Comparison of ENCODE assay signal across 8 cellular contexts in genomic region chr5:181222630-181223040, GRCh38. TPM values are rescaled to one million over a fixed set of nuclear protein-coding genes. Genes with fewer than 3 reads are reported as not detected.
DNase-seq lines count a peak whose midpoint lies in the region; TF ChIP-seq lines count a peak whose summit lies in the region.

No MANE protein-coding gene starts in this region.

- H3K36me3 ChIP-seq in NT2/D1 (ENCODE audit: insufficient read depth, insufficient read length, low read length) (peaks cover 17% of the 10 kb centered on the region), endodermal cell (ENCODE audit: control insufficient read depth, insufficient read depth, low read length) (peaks cover 13% of the 10 kb centered on the region), neural progenitor cell (no peaks in the 10 kb centered on the region)

- H3K27me3 ChIP-seq in NT2/D1 (ENCODE audit: insufficient read depth, insufficient read length) (no peaks in the 10 kb centered on the region), endodermal cell (ENCODE audit: control insufficient read depth, insufficient read depth, low read length, poor library complexity, severe bottlenecking) (no peaks in the 10 kb centered on the region), neural progenitor cell (peaks cover 4% of the 10 kb centered on the region)

- H3K4me1 Mint-ChIP-seq in endodermal cell = peaks cover 6% of the 10 kb centered on the region
- peaks cover 45% of the 10 kb centered on the region for H3K4me1 Mint-ChIP-seq in neural progenitor cell

- peaks cover 54% of the 10 kb centered on the region for H3F3A ChIP-seq in neural progenitor cell (ENCODE audit: low read depth)

- H3K79me2 ChIP-seq in neural progenitor cell (ENCODE audit: low read depth) = peaks cover 38% of the 10 kb centered on the region

- WGBS in endodermal cell (ENCODE audit: insufficient coverage in 1 of 2, insufficient read length in 1 of 2), 2 experiments = 0% methylated on average over 11 to 18 of the region's 18 CpGs

- H3K9me3 ChIP-seq in NT2/D1 (ENCODE audit: insufficient read depth, low read length) (no peaks in the 10 kb centered on the region), endodermal cell (ENCODE audit: control insufficient read depth, low read length) (no peaks in the 10 kb centered on the region), neural progenitor cell (ENCODE audit: low read depth) (no peaks in the 10 kb centered on the region)

- peak overlapping the region; percentile 23 for H2AFZ ChIP-seq in neural progenitor cell (replicated peaks)

- H3K4me3 ChIP-seq in GM12865 (ENCODE audit: low read depth, low read length) (peak overlapping the region; percentile 90), NT2/D1 (ENCODE audit: insufficient read length, low read depth) (peak overlapping the region; percentile 80), endodermal cell (ENCODE audit: low read length) (peak overlapping the region; percentile 93), neural progenitor cell (peak overlapping the region; percentile 100)

- peak overlapping the region; percentile 89 for H3K4me2 ChIP-seq in neural progenitor cell

- peaks cover 3% of the 10 kb centered on the region for H4K20me1 ChIP-seq in neural progenitor cell (ENCODE audit: low read depth)

- H3K36me3 Mint-ChIP-seq in endodermal cell (ENCODE audit: low read depth) (peaks cover 9% of the 10 kb centered on the region), neural progenitor cell (peaks cover 12% of the 10 kb centered on the region)

- no peak for TF ChIP-seq CTCF in GM12865 (IDR thresholded peaks at IDR 0.05; ENCODE audit: insufficient read depth, low read depth, low read length, missing control alignments)
- TF ChIP-seq CTCF in endodermal cell (conservative IDR thresholded peaks at IDR 0.05) = no peak
- no peak for TF ChIP-seq CTCF in neural progenitor cell (IDR thresholded peaks at IDR 0.05)

- H3K27ac Mint-ChIP-seq in endodermal cell (peak overlapping the region; percentile 95), neural progenitor cell (peak overlapping the region; percentile 76)

- H3K9ac ChIP-seq in NT2/D1 (ENCODE audit: insufficient read length, low read depth) = peak overlapping the region; percentile 97
- H3K9ac ChIP-seq in endodermal cell (ENCODE audit: extremely low read depth, low read length, poor library complexity, severe bottlenecking) = peak overlapping the region; percentile 50
- H3K9ac ChIP-seq in neural progenitor cell = no peak overlapping the region

- H3K27me3 Mint-ChIP-seq in endodermal cell (ENCODE audit: insufficient read depth) (peaks cover 12% of the 10 kb centered on the region), neural progenitor cell (ENCODE audit: insufficient read depth, low read depth) (peaks cover 37% of the 10 kb centered on the region)

- H3K4me1 ChIP-seq in NT2/D1 (ENCODE audit: insufficient read depth, insufficient read length) (peaks cover 5% of the 10 kb centered on the region), endodermal cell (ENCODE audit: control insufficient read depth, insufficient read depth, low read length) (peaks cover 2% of the 10 kb centered on the region), neural progenitor cell (peaks cover 7% of the 10 kb centered on the region)

- H3K4me3 Mint-ChIP-seq in endodermal cell = peak overlapping the region; percentile 92
- H3K4me3 Mint-ChIP-seq in neural progenitor cell = peak overlapping the region; percentile 99

- DNase-seq in GM12865 (ENCODE audit: low read depth) = no peak
- DNase-seq in NT2/D1 (ENCODE audit: low read depth, low spot score) = no peak
- no peak for DNase-seq in endodermal cell
- no peak for DNase-seq in neural progenitor cell (ENCODE audit: low spot score)
- no peak for DNase-seq in stimulated activated naive CD4-positive, alpha-beta T cell treated with Interleukin-2 at 50 U/mL for 16 hours (lab: John Stamatoyannopoulos, UW)
- DNase-seq in NCI-H2171 (lab: John Stamatoyannopoulos, UW) = no peak
- no peak for DNase-seq in stimulated activated CD4-positive, alpha-beta T cell treated with anti-CD3 and anti-CD28 coated beads, Interleukin-2, amount 100 ng/mL, for 24 hours
- no peak for DNase-seq in NCI-H2107 treated with DMSO at 0.1 percent for 48 hours (lab: John Stamatoyannopoulos, UW; ENCODE audit: unreplicated experiment)

- H3K27ac ChIP-seq in endodermal cell (ENCODE audit: low read depth, low read length) = peak overlapping the region; percentile 92
- H3K27ac ChIP-seq in neural progenitor cell = peak overlapping the region; percentile 10

- H3K9me3 Mint-ChIP-seq in endodermal cell = no peaks in the 10 kb centered on the region
- H3K9me3 Mint-ChIP-seq in neural progenitor cell = peaks cover 16% of the 10 kb centered on the region

RNA-seq across cellular contexts. Expression of gene TRIM41, which starts 0.4 kb away (rescaled TPM):
- 10 to 100 TPM; 37.5 to 41.7 TPM for total RNA-seq in endodermal cell
- 29.1 TPM for polyA plus RNA-seq in endodermal cell (2013, experiment 1 of 2)
- 23.7 TPM for polyA plus RNA-seq in endodermal cell (2013, experiment 2 of 2)
- 8.1 and 24.2 TPM in 2 replicates for total RNA-seq in neural progenitor cell (ENCODE audit: low replicate concordance)

RNA-seq across cellular contexts. Expression of gene TRIM7, which starts 17.6 kb away (rescaled TPM):
- not detected for total RNA-seq in endodermal cell
- polyA plus RNA-seq in endodermal cell (2013, experiment 1 of 2) = 0.21 TPM
- 0.29 TPM for polyA plus RNA-seq in endodermal cell (2013, experiment 2 of 2)
- total RNA-seq in neural progenitor cell (ENCODE audit: low replicate concordance) = not detected in 2 replicates

RNA-seq across cellular contexts. Expression of gene RACK1, which starts 21.1 kb away (rescaled TPM):
- total RNA-seq in endodermal cell (1,000 to 10,000 TPM; 1,942 to 1,975 TPM), neural progenitor cell (ENCODE audit: low replicate concordance) (2,816 and 3,567 TPM in 2 replicates)
- 2,359 TPM for polyA plus RNA-seq in endodermal cell (2013, experiment 1 of 2)
- polyA plus RNA-seq in endodermal cell (2013, experiment 2 of 2) = 2,067 TPM

RNA-seq across cellular contexts. Expression of gene TRIM52, which starts 38.3 kb away (rescaled TPM):
- total RNA-seq in endodermal cell = 1 to 10 TPM; 5.3 to 5.9 TPM
- polyA plus RNA-seq in endodermal cell (2013, experiment 1 of 2) = 8.0 TPM
- 5.8 TPM for polyA plus RNA-seq in endodermal cell (2013, experiment 2 of 2)
- total RNA-seq in neural progenitor cell (ENCODE audit: low replicate concordance) = 7.9 and 9.4 TPM in 2 replicates
